7 cellular contexts compared by ENCODE assay signal in genomic region chr1:226939439-226940028, GRCh38. TPM values are rescaled to one million over a fixed set of nuclear protein-coding genes. Genes with fewer than 3 reads are reported as not detected.
DNase-seq lines count a peak whose midpoint lies in the region; ATAC-seq and TF ChIP-seq lines count a peak whose summit lies in the region.

No MANE protein-coding gene starts in this region.

- 2% methylated on average over 28 of the region's 51 CpGs for WGBS in mammary epithelial cell (ENCODE audit: low coverage, missing lambda C conversion rate)

- no peaks in the 10 kb centered on the region for H3K27me3 Mint-ChIP-seq in IgD-negative memory B cell

- ATAC-seq in GM21737 (IDR thresholded peaks at IDR 0.05; ENCODE audit: unreplicated experiment), result peak; percentile 33
- ATAC-seq in SK-N-SH treated with all-trans-retinoic acid at 6 μM for 48 hours, result peak; percentile 52

- peak overlapping the region; percentile 89 to 100 (median 96) for H3K4me3 Mint-ChIP-seq in IgD-negative memory B cell

- H3K9ac ChIP-seq in mammary epithelial cell (ENCODE audit: insufficient read depth, low read length), result peak overlapping the region; percentile 66

- peak overlapping the region; percentile 98 to 100 (median 99) for H3K27ac Mint-ChIP-seq in IgD-negative memory B cell

- dilution Hi-C loops in mammary epithelial cell (cut with HindIII; ENCODE audit: low sequenced_read_pairs), result no loop called here

- peaks cover 24 to 30% (median 29%) of the 10 kb centered on the region in 3 donors for H3K4me1 Mint-ChIP-seq in IgD-negative memory B cell

- H3K4me2 ChIP-seq in mammary epithelial cell (ENCODE audit: insufficient read depth, low read depth, low read length), result peak overlapping the region; percentile 92

- no peaks in the 10 kb centered on the region for H3K27me3 ChIP-seq in mammary epithelial cell (ENCODE audit: insufficient read depth, low read length)

- H3K36me3 Mint-ChIP-seq in IgD-negative memory B cell, result peaks cover 7% of the 10 kb centered on the region

- H3K4me3 ChIP-seq in GM12865 (ENCODE audit: low read depth, low read length), result peak overlapping the region; percentile 88
- peak overlapping the region; percentile 61 to 79 (median 77) for H3K4me3 ChIP-seq in mammary epithelial cell (replicated peaks in 1 of 3; ENCODE audit: insufficient read depth in 1 of 3, low read depth in 2 of 3, low read length in 3 of 3)

- H3K4me1 ChIP-seq in mammary epithelial cell (ENCODE audit: insufficient read depth, low read length), result peaks cover 25% of the 10 kb centered on the region

- TF ChIP-seq CTCF in GM12865 (IDR thresholded peaks at IDR 0.05; ENCODE audit: insufficient read depth, low read depth, low read length, missing control alignments), result no peak
- no peak for TF ChIP-seq CTCF in mammary epithelial cell (conservative IDR thresholded peaks at IDR 0.05 in 1 of 2, IDR thresholded peaks at IDR 0.05 in 1 of 2; ENCODE audit: extremely low read depth in 1 of 2, insufficient read depth in 1 of 2, low read depth in 1 of 2, low read length in 2 of 2)

- DNase-seq in GM12865 (ENCODE audit: low read depth) (no peak), mammary epithelial cell (peak; percentile 54), kidney tubule cell (ENCODE audit: low spot score) (peak; percentile 54)
- DNase-seq in stimulated activated CD4-positive, alpha-beta T cell treated with anti-CD3 and anti-CD28 coated beads, Interleukin-2, amount 100 ng/mL, for 4 hours (ENCODE audit: low read depth), result peak; percentile 36

- in situ Hi-C loops in mammary epithelial cell (cut with MboI; ENCODE audit: low sequenced_read_pairs in 2 of 2), result no loop called here

- H3K27ac ChIP-seq in mammary epithelial cell (ENCODE audit: insufficient read depth, low read depth, low read length), result peak overlapping the region; percentile 74

- H2AFZ ChIP-seq in mammary epithelial cell (ENCODE audit: low read depth, low read length), result peak overlapping the region; percentile 94

- intact Hi-C loops in mammary epithelial cell (cut with micrococcal nuclease), result loop anchor here (5.0 kb wide), 1 partner anchor 67 kb away; the partner anchor contains the start of gene PSEN2

- CTCF ChIA-PET in mammary epithelial cell (lab: Charles Lee; ENCODE audit: low non-redundant PET), result no interaction called here

- BruUV-seq in mammary epithelial cell (replicated peaks; lab: Mats Ljungman, UMichigan), result no TSS peak

- H4K20me1 ChIP-seq in mammary epithelial cell (ENCODE audit: insufficient read depth, low read length), result no peaks in the 10 kb centered on the region

- H3K9me3 ChIP-seq in mammary epithelial cell (replicated peaks; ENCODE audit: insufficient read depth, low read length), result no peaks in the 10 kb centered on the region

- H3K36me3 ChIP-seq in mammary epithelial cell (ENCODE audit: insufficient read depth, low read length), result no peaks in the 10 kb centered on the region

- peaks cover 7% of the 10 kb centered on the region for H3K79me2 ChIP-seq in mammary epithelial cell (ENCODE audit: insufficient read depth, low read length)

- peaks cover 2 to 12% (median 4%) of the 10 kb centered on the region in 3 donors for H3K9me3 Mint-ChIP-seq in IgD-negative memory B cell

TF ChIP-seq in SK-N-SH treated with all-trans-retinoic acid at 6 μM for 48 hours, 23 proteins besides CTCF, POLR2A, EP300 and RAD21:
- TF ChIP-seq TSHZ2 (CRISPR knock-in tag; IDR thresholded peaks at IDR 0.05) (0 out of 2 replicates have a peak, but pooled peaks have one; percentile 15), CSRNP3 (CRISPR knock-in tag; IDR thresholded peaks at IDR 0.05) (no peak), POU6F1 (CRISPR knock-in tag; IDR thresholded peaks at IDR 0.05; ENCODE audit: borderline replicate concordance, low read depth) (no peak), ZC3H10 (CRISPR knock-in tag; IDR thresholded peaks at IDR 0.05) (no peak), RARB (CRISPR knock-in tag; IDR thresholded peaks at IDR 0.05) (0 out of 2 replicates have a peak, but pooled peaks have one; percentile 42), GLIS3 (CRISPR knock-in tag; IDR thresholded peaks at IDR 0.05) (no peak), ARNTL (CRISPR knock-in tag; IDR thresholded peaks at IDR 0.05; ENCODE audit: borderline replicate concordance, low read depth) (no peak), ZFP3 (CRISPR knock-in tag; IDR thresholded peaks at IDR 0.05) (0 out of 2 replicates have a peak, but pooled peaks have one; percentile 53)

RNA-seq across cellular contexts. Expression of gene COQ8A, which starts 0.6 kb away (rescaled TPM):
- polyA plus RNA-seq in IgD-negative memory B cell, result 57.4 TPM
- total RNA-seq in mammary epithelial cell, result 1 to 10 TPM; 5.5 to 7.1 TPM
- 8.7 TPM for polyA plus RNA-seq in mammary epithelial cell
- 11.7 TPM for polyA minus RNA-seq in mammary epithelial cell
